In the genomic region with DNA sequence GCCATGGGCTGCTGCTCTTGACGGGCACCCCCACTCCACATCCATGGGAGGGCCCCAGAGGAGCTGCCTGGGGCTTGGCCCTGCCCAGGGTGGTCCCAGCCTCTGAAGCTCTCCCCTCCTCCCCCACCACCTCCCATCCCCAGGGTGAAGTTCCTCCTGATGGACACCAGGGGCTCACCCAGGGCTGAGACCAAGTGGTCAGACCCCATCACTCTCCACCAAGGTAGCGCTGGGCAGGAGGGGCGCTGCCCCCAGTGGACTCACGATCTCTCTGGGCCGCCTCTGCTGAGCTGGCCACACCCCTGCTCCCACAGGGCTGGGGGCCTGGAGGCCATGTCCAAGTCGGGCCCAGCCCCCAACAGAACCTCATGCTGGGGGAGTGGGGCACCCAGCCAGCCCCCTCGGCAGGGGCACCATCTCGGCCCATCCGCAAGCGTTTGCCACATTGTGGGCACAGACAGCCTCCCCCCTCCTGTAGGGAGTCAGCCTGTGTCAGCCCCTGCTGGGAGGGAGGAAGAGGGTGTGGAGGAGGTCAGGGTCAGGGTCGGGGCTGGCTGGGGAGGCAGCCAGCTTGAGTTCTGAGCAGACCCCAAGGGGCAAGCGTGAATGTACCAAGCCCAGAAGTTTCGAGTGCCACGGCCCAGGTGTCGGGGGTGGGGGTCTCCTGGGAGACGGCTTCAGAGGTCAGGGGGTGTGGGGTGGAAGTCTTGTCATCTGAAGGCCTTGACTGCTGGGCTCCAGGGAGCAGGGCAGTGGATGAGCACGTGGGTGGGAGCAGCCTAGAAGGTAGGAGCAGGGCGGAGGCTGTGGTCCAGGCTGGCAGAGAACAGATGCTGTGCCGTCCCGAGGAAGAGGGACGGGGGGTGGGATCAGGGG, we compare ENCODE assay signal across 1 cellular context.
TF ChIP-seq lines count a peak whose summit lies in the region.

No MANE protein-coding gene starts in this region.

TF ChIP-seq in GM23338, 12 proteins besides CTCF, POLR2A, EP300 and RAD21 (continued from another document):
- TF ChIP-seq, protein P1, sequence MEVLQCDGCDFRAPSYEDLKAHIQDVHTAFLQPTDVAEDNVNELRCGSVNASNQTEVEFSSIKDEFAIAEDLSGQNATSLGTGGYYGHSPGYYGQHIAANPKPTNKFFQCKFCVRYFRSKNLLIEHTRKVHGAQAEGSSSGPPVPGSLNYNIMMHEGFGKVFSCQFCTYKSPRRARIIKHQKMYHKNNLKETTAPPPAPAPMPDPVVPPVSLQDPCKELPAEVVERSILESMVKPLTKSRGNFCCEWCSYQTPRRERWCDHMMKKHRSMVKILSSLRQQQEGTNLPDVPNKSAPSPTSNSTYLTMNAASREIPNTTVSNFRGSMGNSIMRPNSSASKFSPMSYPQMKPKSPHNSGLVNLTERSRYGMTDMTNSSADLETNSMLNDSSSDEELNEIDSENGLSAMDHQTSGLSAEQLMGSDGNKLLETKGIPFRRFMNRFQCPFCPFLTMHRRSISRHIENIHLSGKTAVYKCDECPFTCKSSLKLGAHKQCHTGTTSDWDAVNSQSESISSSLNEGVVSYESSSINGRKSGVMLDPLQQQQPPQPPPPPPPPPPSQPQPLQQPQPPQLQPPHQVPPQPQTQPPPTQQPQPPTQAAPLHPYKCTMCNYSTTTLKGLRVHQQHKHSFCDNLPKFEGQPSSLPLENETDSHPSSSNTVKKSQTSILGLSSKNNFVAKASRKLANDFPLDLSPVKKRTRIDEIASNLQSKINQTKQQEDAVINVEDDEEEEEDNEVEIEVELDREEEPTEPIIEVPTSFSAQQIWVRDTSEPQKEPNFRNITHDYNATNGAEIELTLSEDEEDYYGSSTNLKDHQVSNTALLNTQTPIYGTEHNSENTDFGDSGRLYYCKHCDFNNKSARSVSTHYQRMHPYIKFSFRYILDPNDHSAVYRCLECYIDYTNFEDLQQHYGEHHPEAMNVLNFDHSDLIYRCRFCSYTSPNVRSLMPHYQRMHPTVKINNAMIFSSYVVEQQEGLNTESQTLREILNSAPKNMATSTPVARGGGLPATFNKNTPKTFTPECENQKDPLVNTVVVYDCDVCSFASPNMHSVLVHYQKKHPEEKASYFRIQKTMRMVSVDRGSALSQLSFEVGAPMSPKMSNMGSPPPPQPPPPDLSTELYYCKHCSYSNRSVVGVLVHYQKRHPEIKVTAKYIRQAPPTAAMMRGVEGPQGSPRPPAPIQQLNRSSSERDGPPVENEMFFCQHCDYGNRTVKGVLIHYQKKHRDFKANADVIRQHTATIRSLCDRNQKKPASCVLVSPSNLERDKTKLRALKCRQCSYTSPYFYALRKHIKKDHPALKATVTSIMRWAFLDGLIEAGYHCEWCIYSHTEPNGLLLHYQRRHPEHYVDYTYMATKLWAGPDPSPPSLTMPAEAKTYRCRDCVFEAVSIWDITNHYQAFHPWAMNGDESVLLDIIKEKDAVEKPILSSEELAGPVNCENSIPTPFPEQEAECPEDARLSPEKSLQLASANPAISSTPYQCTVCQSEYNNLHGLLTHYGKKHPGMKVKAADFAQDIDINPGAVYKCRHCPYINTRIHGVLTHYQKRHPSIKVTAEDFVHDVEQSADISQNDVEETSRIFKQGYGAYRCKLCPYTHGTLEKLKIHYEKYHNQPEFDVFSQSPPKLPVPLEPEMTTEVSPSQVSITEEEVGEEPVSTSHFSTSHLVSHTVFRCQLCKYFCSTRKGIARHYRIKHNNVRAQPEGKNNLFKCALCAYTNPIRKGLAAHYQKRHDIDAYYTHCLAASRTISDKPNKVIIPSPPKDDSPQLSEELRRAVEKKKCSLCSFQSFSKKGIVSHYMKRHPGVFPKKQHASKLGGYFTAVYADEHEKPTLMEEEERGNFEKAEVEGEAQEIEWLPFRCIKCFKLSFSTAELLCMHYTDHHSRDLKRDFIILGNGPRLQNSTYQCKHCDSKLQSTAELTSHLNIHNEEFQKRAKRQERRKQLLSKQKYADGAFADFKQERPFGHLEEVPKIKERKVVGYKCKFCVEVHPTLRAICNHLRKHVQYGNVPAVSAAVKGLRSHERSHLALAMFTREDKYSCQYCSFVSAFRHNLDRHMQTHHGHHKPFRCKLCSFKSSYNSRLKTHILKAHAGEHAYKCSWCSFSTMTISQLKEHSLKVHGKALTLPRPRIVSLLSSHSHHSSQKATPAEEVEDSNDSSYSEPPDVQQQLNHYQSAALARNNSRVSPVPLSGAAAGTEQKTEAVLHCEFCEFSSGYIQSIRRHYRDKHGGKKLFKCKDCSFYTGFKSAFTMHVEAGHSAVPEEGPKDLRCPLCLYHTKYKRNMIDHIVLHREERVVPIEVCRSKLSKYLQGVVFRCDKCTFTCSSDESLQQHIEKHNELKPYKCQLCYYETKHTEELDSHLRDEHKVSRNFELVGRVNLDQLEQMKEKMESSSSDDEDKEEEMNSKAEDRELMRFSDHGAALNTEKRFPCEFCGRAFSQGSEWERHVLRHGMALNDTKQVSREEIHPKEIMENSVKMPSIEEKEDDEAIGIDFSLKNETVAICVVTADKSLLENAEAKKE (CRISPR knock-in tag; IDR thresholded peaks at IDR 0.05) = no peak
- TF ChIP-seq, protein P2, sequence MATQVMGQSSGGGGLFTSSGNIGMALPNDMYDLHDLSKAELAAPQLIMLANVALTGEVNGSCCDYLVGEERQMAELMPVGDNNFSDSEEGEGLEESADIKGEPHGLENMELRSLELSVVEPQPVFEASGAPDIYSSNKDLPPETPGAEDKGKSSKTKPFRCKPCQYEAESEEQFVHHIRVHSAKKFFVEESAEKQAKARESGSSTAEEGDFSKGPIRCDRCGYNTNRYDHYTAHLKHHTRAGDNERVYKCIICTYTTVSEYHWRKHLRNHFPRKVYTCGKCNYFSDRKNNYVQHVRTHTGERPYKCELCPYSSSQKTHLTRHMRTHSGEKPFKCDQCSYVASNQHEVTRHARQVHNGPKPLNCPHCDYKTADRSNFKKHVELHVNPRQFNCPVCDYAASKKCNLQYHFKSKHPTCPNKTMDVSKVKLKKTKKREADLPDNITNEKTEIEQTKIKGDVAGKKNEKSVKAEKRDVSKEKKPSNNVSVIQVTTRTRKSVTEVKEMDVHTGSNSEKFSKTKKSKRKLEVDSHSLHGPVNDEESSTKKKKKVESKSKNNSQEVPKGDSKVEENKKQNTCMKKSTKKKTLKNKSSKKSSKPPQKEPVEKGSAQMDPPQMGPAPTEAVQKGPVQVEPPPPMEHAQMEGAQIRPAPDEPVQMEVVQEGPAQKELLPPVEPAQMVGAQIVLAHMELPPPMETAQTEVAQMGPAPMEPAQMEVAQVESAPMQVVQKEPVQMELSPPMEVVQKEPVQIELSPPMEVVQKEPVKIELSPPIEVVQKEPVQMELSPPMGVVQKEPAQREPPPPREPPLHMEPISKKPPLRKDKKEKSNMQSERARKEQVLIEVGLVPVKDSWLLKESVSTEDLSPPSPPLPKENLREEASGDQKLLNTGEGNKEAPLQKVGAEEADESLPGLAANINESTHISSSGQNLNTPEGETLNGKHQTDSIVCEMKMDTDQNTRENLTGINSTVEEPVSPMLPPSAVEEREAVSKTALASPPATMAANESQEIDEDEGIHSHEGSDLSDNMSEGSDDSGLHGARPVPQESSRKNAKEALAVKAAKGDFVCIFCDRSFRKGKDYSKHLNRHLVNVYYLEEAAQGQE (IDR thresholded peaks at IDR 0.05; ENCODE audit: unreplicated experiment) = no peak
